ENCODE assay signal across 8 cellular contexts in genomic region chr11:130145975-130146776, GRCh38. TPM values are rescaled to one million over a fixed set of nuclear protein-coding genes. Genes with fewer than 3 reads are reported as not detected.
DNase-seq lines count a peak whose midpoint lies in the region; ATAC-seq, FAIRE-seq and TF ChIP-seq lines count a peak whose summit lies in the region.

No MANE protein-coding gene starts in this region.

- ATAC-seq in HG02610 (IDR thresholded peaks at IDR 0.05; ENCODE audit: unreplicated experiment), result no peak
- ATAC-seq in HG02678 (IDR thresholded peaks at IDR 0.05; ENCODE audit: unreplicated experiment), result no peak

- TF ChIP-seq EP300 in H1 (IDR thresholded peaks at IDR 0.05; ENCODE audit: borderline replicate concordance in 1 of 2, low read depth in 2 of 2, low read length in 2 of 2), result peak in 1 of 2 experiments; percentile 80; a peak in 1 of 3 replicates

- H3K27ac ChIP-seq in MM.1S (ENCODE audit: low read length) (peak overlapping the region; percentile 76; the same call in 1 of the 2 replicates), H1 (ENCODE audit: low read depth, low read length) (peak overlapping the region; percentile 41; the same call in 1 of the 2 replicates), muscle layer of duodenum (ENCODE audit: low read length) (peak overlapping the region; percentile 68)

- H2BK120ac ChIP-seq in H1 (replicated peaks; ENCODE audit: low read depth, low read length), result no peak overlapping the region

- H3K4me2 ChIP-seq in MM.1S (ENCODE audit: low read depth, low read length) (peak overlapping the region; percentile 42), H1 (ENCODE audit: insufficient read depth in 1 of 2, low read depth in 2 of 2, low read length in 2 of 2) (peak overlapping the region; percentile 2 to 45; a peak in 3 of 4 replicates)

- no peak overlapping the region for H3K4me3 ChIP-seq in MM.1S (ENCODE audit: low read length)
- peak overlapping the region in 1 of 4 experiments; percentile 26; a peak in 1 of 8 replicates for H3K4me3 ChIP-seq in H1 (ENCODE audit: extremely low read depth in 1 of 4, insufficient read depth in 2 of 4, low read depth in 3 of 4, low read length in 4 of 4)
- H3K4me3 ChIP-seq in muscle layer of duodenum (ENCODE audit: low read depth in 1 of 2, low read length in 2 of 2), result no peak overlapping the region

- H3K14ac ChIP-seq in H1 (ENCODE audit: insufficient read length), result no peak overlapping the region

- H3K9ac ChIP-seq in MM.1S (ENCODE audit: low read length) (no peak overlapping the region), H1 (replicated peaks in 1 of 4; ENCODE audit: extremely low read depth in 1 of 4, low read depth in 3 of 4, low read length in 3 of 4) (no peak overlapping the region)

- no peaks in the 10 kb centered on the region for H3K9me2 ChIP-seq in MM.1S (replicated peaks; ENCODE audit: insufficient read depth, low read length)

- no peaks in the 10 kb centered on the region for H3K23me2 ChIP-seq in H1 (ENCODE audit: low read depth, low read length)

- peak in 1 of 2 experiments; percentile 56; a peak in 1 of 3 replicates for TF ChIP-seq POLR2A in H1 (IDR thresholded peaks at IDR 0.05; ENCODE audit: control extremely low read depth in 1 of 2, low read depth in 2 of 2, low read length in 2 of 2)

- H3K4ac ChIP-seq in H1 (replicated peaks; ENCODE audit: insufficient read length, low read depth, low read length), result no peak overlapping the region

- H2AFZ ChIP-seq in MM.1S (ENCODE audit: low read length) (no peak overlapping the region), H1 (ENCODE audit: low read length) (no peak overlapping the region)

- H2AK5ac ChIP-seq in H1 (ENCODE audit: low read depth, low read length), result no peak overlapping the region

- H3K79me2 ChIP-seq in MM.1S (ENCODE audit: low read length), result no peaks in the 10 kb centered on the region
- no peaks in the 10 kb centered on the region for H3K79me2 ChIP-seq in H1 (ENCODE audit: control insufficient read depth in 1 of 2, insufficient read depth in 2 of 2, low read length in 2 of 2)

- H3K9me3 ChIP-seq in MM.1S (replicated peaks; ENCODE audit: insufficient read depth, low read length) (no peaks in the 10 kb centered on the region), H1 (ENCODE audit: insufficient read depth in 2 of 2, low read depth in 1 of 2, low read length in 1 of 2) (no peaks in the 10 kb centered on the region), muscle layer of duodenum (ENCODE audit: control insufficient read depth in 1 of 2, low read length in 2 of 2) (no peaks in the 10 kb centered on the region)

- H4K8ac ChIP-seq in H1 (ENCODE audit: extremely low read depth, insufficient read depth, low read length), result no peak overlapping the region

- H4K20me1 ChIP-seq in MM.1S (ENCODE audit: insufficient read depth, low read length), result no peaks in the 10 kb centered on the region
- peaks cover 2 to 10% of the 10 kb centered on the region in 2 experiments for H4K20me1 ChIP-seq in H1 (replicated peaks in 1 of 2; ENCODE audit: control insufficient read depth in 1 of 2, insufficient read depth in 2 of 2, low read length in 2 of 2)

- peak; percentile 50 to 56 for TF ChIP-seq RAD21 in H1 (IDR thresholded peaks at IDR 0.05 in 1 of 2, conservative IDR thresholded peaks at IDR 0.05 in 1 of 2; ENCODE audit: low read depth in 2 of 2, low read length in 2 of 2)

- no peak overlapping the region for H3K23ac ChIP-seq in H1 (ENCODE audit: insufficient read length)

- peak; percentile 96 for FAIRE-seq in H1 (lab: Jason Lieb, UNC)

- CTCF ChIA-PET in H1 (lab: Charles Lee; ENCODE audit: partially characterized antibody), result interaction anchor here (0.6 to 3.6 kb wide), 26 partner anchors 9 to 747 kb away, joined by 3 to 60 read pairs (median 5); no protein-coding TSS in a partner anchor

- no peak overlapping the region for H4K91ac ChIP-seq in H1 (replicated peaks; ENCODE audit: insufficient read length, low read length)

- H2BK12ac ChIP-seq in H1 (ENCODE audit: low read depth, low read length), result no peak overlapping the region

- 32% methylated on average over 15 of the region's 15 CpGs; no CpG with 5 or more reads in 1 of the 2 experiments for whole genome bisulfite sequencing in H1 (ENCODE audit: extremely low coverage in 1 of 2, insufficient coverage in 1 of 2, insufficient read length in 1 of 2, insufficient replicate concordance in 2 of 2, low coverage in 1 of 2, low lambda C conversion rate in 2 of 2, missing lambda C conversion rate in 1 of 2), 2 experiments

- peak; percentile 38 for TF ChIP-seq CTCF in MM.1S (IDR thresholded peaks at IDR 0.05; ENCODE audit: low read length)
- TF ChIP-seq CTCF in H1 (IDR thresholded peaks at IDR 0.05; ENCODE audit: control extremely low read depth in 1 of 3, insufficient read depth in 1 of 3, low read depth in 1 of 3, low read length in 3 of 3), result peak; percentile 42 to 72 (median 51)

- no peak overlapping the region for H2BK15ac ChIP-seq in H1 (ENCODE audit: low read length)

- H3K27me3 ChIP-seq in MM.1S (replicated peaks; ENCODE audit: insufficient read depth, low read length) (no peaks in the 10 kb centered on the region), H1 (replicated peaks in 1 of 4; ENCODE audit: control insufficient read depth in 3 of 4, extremely low read depth in 1 of 4, insufficient read depth in 3 of 4, low read length in 3 of 4) (no peaks in the 10 kb centered on the region), muscle layer of duodenum (ENCODE audit: low read depth, low read length) (no peaks in the 10 kb centered on the region)

- peak; percentile 94 for DNase-seq in DMS53 treated with DMSO at 0.1 percent for 48 hours (lab: John Stamatoyannopoulos, UW; ENCODE audit: unreplicated experiment)
- peak; percentile 91 for DNase-seq in MM.1S
- peak; percentile 85 to 87 for DNase-seq in H1 (ENCODE audit: low read depth in 1 of 2, low spot score in 2 of 2)
- DNase-seq in SHP77 (lab: John Stamatoyannopoulos, UW), result no peak
- DNase-seq in NCI-H2171 (lab: John Stamatoyannopoulos, UW), result no peak

- H3K18ac ChIP-seq in H1 (ENCODE audit: extremely low read depth, low read length), result no peak overlapping the region

- H4K5ac ChIP-seq in H1 (ENCODE audit: insufficient read length, low read depth, low read length), result no peak overlapping the region

- no peak overlapping the region; the same call in 1 of the 2 replicates for H2BK5ac ChIP-seq in H1 (ENCODE audit: low read depth, low read length)

- H3K4me1 ChIP-seq in MM.1S (ENCODE audit: low read length) (peaks cover 22% of the 10 kb centered on the region), H1 (replicated peaks in 1 of 4; ENCODE audit: control insufficient read depth in 3 of 4, insufficient read depth in 4 of 4, low read length in 3 of 4) (peaks cover 0 to 15% (median 7%) of the 10 kb centered on the region in 4 experiments; a peak in 5 of 7 replicates), muscle layer of duodenum (ENCODE audit: control insufficient read depth in 1 of 2, insufficient read depth in 2 of 2, low read length in 2 of 2) (peaks cover 16 to 17% of the 10 kb centered on the region in 2 donors)

- H3K79me1 ChIP-seq in H1 (ENCODE audit: low read depth, low read length), result no peaks in the 10 kb centered on the region; the same call in 1 of the 2 replicates

- H3K56ac ChIP-seq in H1 (replicated peaks; ENCODE audit: insufficient read length, low read depth, low read length), result no peak overlapping the region

- H2BK20ac ChIP-seq in H1 (ENCODE audit: low read length), result no peak overlapping the region

- POLR2A ChIA-PET in H1 (lab: Charles Lee; ENCODE audit: partially characterized antibody), result interaction anchor here (0.5 to 2.8 kb wide), 13 partner anchors 9 to 183 kb away, joined by 3 to 17 read pairs (median 4); partner anchors contain the start of genes APLP2, PRDM10 and ST14

- H3F3A ChIP-seq in MM.1S (ENCODE audit: insufficient read depth, low read length), result peaks cover 27% of the 10 kb centered on the region

- H3K36me3 ChIP-seq in MM.1S (replicated peaks; ENCODE audit: insufficient read depth, low read length) (no peaks in the 10 kb centered on the region), H1 (ENCODE audit: control insufficient read depth in 2 of 4, insufficient read depth in 4 of 4, low read length in 3 of 4) (peaks cover 17 to 49% (median 25%) of the 10 kb centered on the region in 4 experiments), muscle layer of duodenum (ENCODE audit: control insufficient read depth in 1 of 2, insufficient read depth in 2 of 2, low read length in 2 of 2) (peaks cover 16 to 42% of the 10 kb centered on the region in 2 donors)

TF ChIP-seq in H1, 55 proteins besides CTCF, POLR2A, EP300 and RAD21 (continues in another document):
- TF ChIP-seq SRF (IDR thresholded peaks at IDR 0.05; ENCODE audit: low read depth, low read length) (no peak), BRCA1 (IDR thresholded peaks at IDR 0.05; ENCODE audit: low read depth, low read length) (no peak), RBBP5 (IDR thresholded peaks at IDR 0.05; ENCODE audit: borderline replicate concordance, low read depth, low read length) (no peak), SUZ12 (IDR thresholded peaks at IDR 0.05; ENCODE audit: low read length) (no peak)

RNA-seq across cellular contexts. Expression of gene ST14, which starts 13.4 kb away (rescaled TPM):
- total RNA-seq in H1 (2021; fragmentation: NEBNext Ultra II Directional; extraction: Animal tissue kit (Norgen Biotek cat#: 25700)), result 22.4 and 25.7 TPM in 2 replicates
- polyA plus RNA-seq in H1 (2011; rRNA removed), result 24.9 and 31.8 TPM in 2 replicates
- polyA plus RNA-seq in H1 (2011; cell fraction: cytosol; rRNA removed), result 20.5 TPM
- polyA plus RNA-seq in H1 (2011; cell fraction: nucleus; rRNA removed), result 32.8 TPM
- 12.9 to 23.2 TPM (median 21.1 TPM) in 4 replicates for polyA plus RNA-seq in H1 (2012, experiment 1 of 2)
- polyA plus RNA-seq in H1 (2012, experiment 2 of 2), result 18.0 TPM
- 36.9 TPM for polyA plus RNA-seq in H1 (2013, experiment 1 of 2)
- polyA plus RNA-seq in H1 (2013, experiment 2 of 2), result 38.9 TPM
- 14.8 and 15.0 TPM in 2 replicates for polyA minus RNA-seq in H1 (2011; rRNA and poly(A)+ RNA removed)
- 12.3 TPM for polyA minus RNA-seq in H1 (2011; cell fraction: cytosol; rRNA and poly(A)+ RNA removed)
- 9.7 TPM for polyA minus RNA-seq in H1 (2011; cell fraction: nucleus; rRNA and poly(A)+ RNA removed)

Comparison
In these comparisons a context has a peak if more than half of its experiments do, and no peak if none do; other contexts are left out.
1. DNase-seq: peak in DMS53 treated with DMSO at 0.1 percent for 48 hours (single experiment), MM.1S (single experiment) and H1 (2 of 2); none in SHP77 (0 of 2) and NCI-H2171 (single experiment).
2. Peak in every context shown above with its lines, with median percentiles within 50 percentile points of each other: H3K27ac ChIP-seq.